In the genomic region with DNA sequence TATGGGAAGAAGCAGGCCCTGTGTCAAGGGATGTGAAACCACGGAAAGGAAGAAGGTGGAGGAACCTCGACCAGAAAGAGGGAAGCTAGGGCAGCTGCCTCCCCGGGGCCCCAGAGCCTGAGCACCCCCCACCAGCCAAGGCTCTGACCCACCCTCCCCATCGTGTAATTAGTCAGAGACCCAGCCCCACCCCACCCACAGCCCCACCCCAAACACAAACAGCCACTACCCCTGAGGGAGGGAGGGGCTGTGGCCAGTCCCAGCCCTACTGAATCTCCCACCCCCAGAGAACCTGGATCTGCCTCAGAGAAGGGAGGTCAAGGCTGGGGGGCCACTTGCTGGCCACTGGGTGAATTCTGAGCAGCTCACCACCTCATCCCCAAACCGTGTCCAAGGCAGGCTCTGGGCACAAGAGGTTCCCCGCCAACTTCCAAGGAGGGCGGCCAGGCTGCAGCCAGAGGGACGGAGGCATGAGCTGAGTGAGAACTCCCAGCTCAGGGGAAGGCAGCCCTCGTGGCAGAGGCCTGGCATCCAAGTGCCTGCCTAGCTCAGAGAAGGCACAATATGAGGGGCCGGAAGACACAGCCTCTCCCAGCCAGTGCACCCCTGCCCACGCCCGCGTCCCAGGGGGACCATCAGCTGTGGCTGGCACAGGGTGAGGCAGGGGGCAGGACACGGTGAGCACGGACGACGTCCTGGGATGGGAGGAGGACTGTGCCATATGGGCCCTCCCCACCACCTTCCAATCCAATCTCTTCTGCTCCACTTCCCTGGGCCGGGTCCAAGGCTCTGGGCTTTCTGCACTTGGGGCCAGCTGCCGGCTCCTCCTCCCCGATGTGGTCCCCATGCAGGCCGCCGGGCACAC, we compare ENCODE assay signal across 8 cellular contexts. TPM values are rescaled to one million over a fixed set of nuclear protein-coding genes. Genes with fewer than 3 reads are reported as not detected.
DNase-seq lines count a peak whose midpoint lies in the region; ATAC-seq and TF ChIP-seq lines count a peak whose summit lies in the region.

No MANE protein-coding gene starts in this region.

- TF ChIP-seq CTCF in HEK293 (tag by site-specific recombination; IDR thresholded peaks at IDR 0.05) (no peak), left ventricle myocardium inferior (IDR thresholded peaks at IDR 0.05; ENCODE audit: borderline replicate concordance) (no peak)

- ATAC-seq in stimulated activated naive B cell treated with anti-CD40 and anti-IgM and Interleukin-4, amounts not matched to agents 10 μg/mL and 1 μg/mL and 100 μg/mL, for 72 hours (replicated peaks) = peak; percentile 1 to 10
- no peak for ATAC-seq in HG03342 (IDR thresholded peaks at IDR 0.05; ENCODE audit: unreplicated experiment)
- ATAC-seq in GM21737 (IDR thresholded peaks at IDR 0.05; ENCODE audit: unreplicated experiment) = no peak

- intact Hi-C loops in left ventricle myocardium inferior (cut with micrococcal nuclease) = no loop called here
- intact Hi-C loops in activated naive CD4-positive, alpha-beta T cell treated with anti-CD3 and anti-CD28 coated beads for 36 hours (cut with micrococcal nuclease) = no loop called here

- H3K27me3 ChIP-seq in left ventricle myocardium inferior (ENCODE audit: low read depth) = no peaks in the 10 kb centered on the region

- no peaks in the 10 kb centered on the region for H3K9me3 ChIP-seq in HEK293 (ENCODE audit: control insufficient read depth, insufficient read depth, low read depth, low read length)
- no peaks in the 10 kb centered on the region for H3K9me3 ChIP-seq in left ventricle myocardium inferior (replicated peaks)

- H3K4me3 Mint-ChIP-seq in stimulated activated naive B cell treated with anti-CD40 and anti-IgM and Interleukin-4, amounts not matched to agents 10 μg/mL and 1 μg/mL and 100 μg/mL, for 72 hours = peak overlapping the region; percentile 39 to 68
- H3K4me3 Mint-ChIP-seq in activated naive CD4-positive, alpha-beta T cell treated with anti-CD3 and anti-CD28 coated beads for 36 hours = no peak overlapping the region

- POLR2A ChIA-PET in HEK293 (lab: Yijun Ruan, JAX) = interaction anchor here (0.6 to 4.7 kb wide), 4 partner anchors 11 to 203 kb away, joined by 3 to 37 read pairs (median 5); partner anchors contain the start of gene NCAPH2

- H3K27ac Mint-ChIP-seq in stimulated activated naive B cell treated with anti-CD40 and anti-IgM and Interleukin-4, amounts not matched to agents 10 μg/mL and 1 μg/mL and 100 μg/mL, for 72 hours = peak overlapping the region; percentile 65
- no peak overlapping the region for H3K27ac Mint-ChIP-seq in activated naive CD4-positive, alpha-beta T cell treated with anti-CD3 and anti-CD28 coated beads for 36 hours

- H3K4me1 ChIP-seq in HEK293 (ENCODE audit: control insufficient read depth, insufficient read depth, low read length) (peaks cover 21% of the 10 kb centered on the region), left ventricle myocardium inferior (peaks cover 96% of the 10 kb centered on the region)

- peak; percentile 62 for DNase-seq in UCSD-AML1 (lab: John Stamatoyannopoulos, UW; ENCODE audit: unreplicated experiment)
- DNase-seq in left ventricle myocardium inferior = no peak
- DNase-seq in stimulated activated naive B cell treated with anti-CD40 and anti-IgM and Interleukin-4, amounts not matched to agents 10 μg/mL and 1 μg/mL and 100 μg/mL, for 72 hours = no peak
- DNase-seq in SHP77 (lab: John Stamatoyannopoulos, UW) = no peak
- no peak for DNase-seq in activated naive CD4-positive, alpha-beta T cell treated with anti-CD3 and anti-CD28 coated beads for 36 hours

- no peaks in the 10 kb centered on the region for H3K9me3 Mint-ChIP-seq in stimulated activated naive B cell treated with anti-CD40 and anti-IgM and Interleukin-4, amounts not matched to agents 10 μg/mL and 1 μg/mL and 100 μg/mL, for 72 hours
- H3K9me3 Mint-ChIP-seq in activated naive CD4-positive, alpha-beta T cell treated with anti-CD3 and anti-CD28 coated beads for 36 hours = no peaks in the 10 kb centered on the region

- no peaks in the 10 kb centered on the region for H3K36me3 Mint-ChIP-seq in stimulated activated naive B cell treated with anti-CD40 and anti-IgM and Interleukin-4, amounts not matched to agents 10 μg/mL and 1 μg/mL and 100 μg/mL, for 72 hours
- no peaks in the 10 kb centered on the region for H3K36me3 Mint-ChIP-seq in activated naive CD4-positive, alpha-beta T cell treated with anti-CD3 and anti-CD28 coated beads for 36 hours (ENCODE audit: low read depth)

- H3K27me3 Mint-ChIP-seq in stimulated activated naive B cell treated with anti-CD40 and anti-IgM and Interleukin-4, amounts not matched to agents 10 μg/mL and 1 μg/mL and 100 μg/mL, for 72 hours = peaks cover 0 to 40% of the 10 kb centered on the region in 2 donors
- peaks cover 18% of the 10 kb centered on the region for H3K27me3 Mint-ChIP-seq in activated naive CD4-positive, alpha-beta T cell treated with anti-CD3 and anti-CD28 coated beads for 36 hours (ENCODE audit: low read depth)

- H3K36me3 ChIP-seq in HEK293 (ENCODE audit: control insufficient read depth in 2 of 2, insufficient read depth in 1 of 2, low read length in 2 of 2) (peaks cover 0 to 40% of the 10 kb centered on the region in 2 experiments; a peak in 1 of 3 replicates), left ventricle myocardium inferior (no peaks in the 10 kb centered on the region)

- CTCF ChIA-PET in HEK293 (lab: Yijun Ruan, JAX) = interaction anchor here (1.1 to 2.5 kb wide), 9 partner anchors 8 to 54 kb away, joined by 3 to 18 read pairs (median 5); partner anchors contain the start of genes DENND6B and HDAC10
- CTCF ChIA-PET in activated naive CD4-positive, alpha-beta T cell treated with anti-CD3 and anti-CD28 coated beads for 36 hours (lab: Charles Lee) = no interaction called here

- H3K27ac ChIP-seq in HEK293 (ENCODE audit: extremely low read depth, low read depth, low read length) = peak overlapping the region; percentile 98
- H3K27ac ChIP-seq in left ventricle myocardium inferior (replicated peaks) = peak overlapping the region; percentile 95

- H3K4me1 Mint-ChIP-seq in stimulated activated naive B cell treated with anti-CD40 and anti-IgM and Interleukin-4, amounts not matched to agents 10 μg/mL and 1 μg/mL and 100 μg/mL, for 72 hours = peaks cover 58 to 72% of the 10 kb centered on the region in 2 donors
- peaks cover 6% of the 10 kb centered on the region for H3K4me1 Mint-ChIP-seq in activated naive CD4-positive, alpha-beta T cell treated with anti-CD3 and anti-CD28 coated beads for 36 hours (ENCODE audit: low read depth)

- H3K4me3 ChIP-seq in HEK293 (ENCODE audit: low read depth, low read length) = peak overlapping the region; percentile 89
- H3K4me3 ChIP-seq in left ventricle myocardium inferior = peak overlapping the region; percentile 98

TF ChIP-seq in HEK293, 187 proteins besides CTCF, POLR2A, EP300 and RAD21:
- TF ChIP-seq ZBTB48 (tag by site-specific recombination; IDR thresholded peaks at IDR 0.05) (no peak), SP2 (tag by site-specific recombination; IDR thresholded peaks at IDR 0.05) (peak; percentile 42; the same call in 1 of the 2 replicates), ZBTB20 (tag by site-specific recombination; IDR thresholded peaks at IDR 0.05) (peak; percentile 13; the same call in 1 of the 2 replicates), KLF1 (tag by site-specific recombination; IDR thresholded peaks at IDR 0.05) (peak; percentile 95), ZNF404 (tag by site-specific recombination; IDR thresholded peaks at IDR 0.05) (no peak)
- TF ChIP-seq, protein P1, sequence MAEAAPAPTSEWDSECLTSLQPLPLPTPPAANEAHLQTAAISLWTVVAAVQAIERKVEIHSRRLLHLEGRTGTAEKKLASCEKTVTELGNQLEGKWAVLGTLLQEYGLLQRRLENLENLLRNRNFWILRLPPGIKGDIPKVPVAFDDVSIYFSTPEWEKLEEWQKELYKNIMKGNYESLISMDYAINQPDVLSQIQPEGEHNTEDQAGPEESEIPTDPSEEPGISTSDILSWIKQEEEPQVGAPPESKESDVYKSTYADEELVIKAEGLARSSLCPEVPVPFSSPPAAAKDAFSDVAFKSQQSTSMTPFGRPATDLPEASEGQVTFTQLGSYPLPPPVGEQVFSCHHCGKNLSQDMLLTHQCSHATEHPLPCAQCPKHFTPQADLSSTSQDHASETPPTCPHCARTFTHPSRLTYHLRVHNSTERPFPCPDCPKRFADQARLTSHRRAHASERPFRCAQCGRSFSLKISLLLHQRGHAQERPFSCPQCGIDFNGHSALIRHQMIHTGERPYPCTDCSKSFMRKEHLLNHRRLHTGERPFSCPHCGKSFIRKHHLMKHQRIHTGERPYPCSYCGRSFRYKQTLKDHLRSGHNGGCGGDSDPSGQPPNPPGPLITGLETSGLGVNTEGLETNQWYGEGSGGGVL (tag by site-specific recombination; IDR thresholded peaks at IDR 0.05) = peak; percentile 69
- TF ChIP-seq, protein P2, sequence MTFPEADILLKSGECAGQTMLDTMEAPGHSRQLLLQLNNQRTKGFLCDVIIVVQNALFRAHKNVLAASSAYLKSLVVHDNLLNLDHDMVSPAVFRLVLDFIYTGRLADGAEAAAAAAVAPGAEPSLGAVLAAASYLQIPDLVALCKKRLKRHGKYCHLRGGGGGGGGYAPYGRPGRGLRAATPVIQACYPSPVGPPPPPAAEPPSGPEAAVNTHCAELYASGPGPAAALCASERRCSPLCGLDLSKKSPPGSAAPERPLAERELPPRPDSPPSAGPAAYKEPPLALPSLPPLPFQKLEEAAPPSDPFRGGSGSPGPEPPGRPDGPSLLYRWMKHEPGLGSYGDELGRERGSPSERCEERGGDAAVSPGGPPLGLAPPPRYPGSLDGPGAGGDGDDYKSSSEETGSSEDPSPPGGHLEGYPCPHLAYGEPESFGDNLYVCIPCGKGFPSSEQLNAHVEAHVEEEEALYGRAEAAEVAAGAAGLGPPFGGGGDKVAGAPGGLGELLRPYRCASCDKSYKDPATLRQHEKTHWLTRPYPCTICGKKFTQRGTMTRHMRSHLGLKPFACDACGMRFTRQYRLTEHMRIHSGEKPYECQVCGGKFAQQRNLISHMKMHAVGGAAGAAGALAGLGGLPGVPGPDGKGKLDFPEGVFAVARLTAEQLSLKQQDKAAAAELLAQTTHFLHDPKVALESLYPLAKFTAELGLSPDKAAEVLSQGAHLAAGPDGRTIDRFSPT (tag by site-specific recombination; IDR thresholded peaks at IDR 0.05) = peak; percentile 75

RNA-seq across cellular contexts. Expression of gene PLXNB2, which starts 2.7 kb away (rescaled TPM):
- 50.2 TPM for total RNA-seq in left ventricle myocardium inferior
- 10 to 100 TPM in 1 of 2 experiments, 1 to 10 TPM in 1; 9.8 to 10.4 TPM for total RNA-seq in activated naive CD4-positive, alpha-beta T cell treated with anti-CD3 and anti-CD28 coated beads for 36 hours

RNA-seq across cellular contexts. Expression of gene DENND6B, which starts 22.1 kb away (rescaled TPM):
- 1.2 TPM for total RNA-seq in left ventricle myocardium inferior
- total RNA-seq in activated naive CD4-positive, alpha-beta T cell treated with anti-CD3 and anti-CD28 coated beads for 36 hours = 1 to 10 TPM; 1.8 to 2.1 TPM

RNA-seq across cellular contexts. Expression of gene MAPK11, which starts 34.6 kb away (rescaled TPM):
- total RNA-seq in left ventricle myocardium inferior = 7.8 TPM
- 10 to 100 TPM; 17.5 to 17.9 TPM for total RNA-seq in activated naive CD4-positive, alpha-beta T cell treated with anti-CD3 and anti-CD28 coated beads for 36 hours

RNA-seq across cellular contexts. Expression of gene PPP6R2, which starts 38.4 kb away (rescaled TPM):
- 38.6 TPM for total RNA-seq in left ventricle myocardium inferior
- 10 to 100 TPM; 33.7 to 34.7 TPM for total RNA-seq in activated naive CD4-positive, alpha-beta T cell treated with anti-CD3 and anti-CD28 coated beads for 36 hours

RNA-seq across cellular contexts. Expression of gene MAPK12, which starts 43.3 kb away (rescaled TPM):
- 17.2 TPM for total RNA-seq in left ventricle myocardium inferior
- 10 to 100 TPM; 12.3 to 12.4 TPM for total RNA-seq in activated naive CD4-positive, alpha-beta T cell treated with anti-CD3 and anti-CD28 coated beads for 36 hours

Comparison
In these comparisons a context has a peak if more than half of its experiments do, and no peak if none do; other contexts are left out.
1. ATAC-seq: peak in stimulated activated naive B cell treated with anti-CD40 and anti-IgM and Interleukin-4, amounts not matched to agents 10 μg/mL and 1 μg/mL and 100 μg/mL, for 72 hours (2 of 2); none in HG03342 (single experiment) and GM21737 (single experiment).